13 cellular contexts compared by ENCODE assay signal in the genomic region with DNA sequence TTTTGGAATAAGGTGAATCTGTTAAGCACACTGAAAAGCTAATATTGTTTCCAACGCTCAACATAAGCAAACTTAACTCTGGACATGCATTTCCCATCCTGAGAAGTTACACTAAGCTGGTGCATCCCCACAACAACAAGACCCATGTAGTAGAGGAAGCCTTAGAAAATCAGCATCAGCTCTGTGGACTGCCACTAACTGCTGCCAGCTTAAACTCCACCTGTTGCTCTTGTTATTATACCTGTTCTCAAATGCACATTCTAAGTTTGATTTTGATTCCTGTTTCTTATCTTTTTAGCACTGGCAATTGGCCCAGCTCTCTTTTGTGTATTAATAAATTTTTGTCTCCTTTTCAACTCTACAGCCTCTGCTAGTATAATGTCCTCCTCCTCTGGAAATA.
"Had no signal": no experiment of that assay in that cellular context is flagged by ENCODE, and none has a peak within 500 bp of the region (broad histone marks: within the 10 kb centered on the region; RNA-seq: fewer than 3 reads in every experiment).

No MANE protein-coding gene starts in this region.

- H3K4me1 ChIP-seq: colonic mucosa, esophagus muscularis mucosa, esophagus squamous epithelium, foreskin keratinocyte, gastrocnemius medialis, gastroesophageal sphincter, heart left ventricle, heart right ventricle had no signal

- H3K36me3 ChIP-seq: colonic mucosa, esophagus muscularis mucosa, esophagus squamous epithelium, gastrocnemius medialis, gastroesophageal sphincter, heart left ventricle, heart right ventricle had no signal

- ATAC-seq: effector memory CD8-positive, alpha-beta T cell; esophagus mucosa; foreskin keratinocyte; gastrocnemius medialis; gastroesophageal sphincter; heart left ventricle; heart right ventricle had no signal

- H3K9me3 ChIP-seq: colonic mucosa, esophagus muscularis mucosa, esophagus squamous epithelium, gastrocnemius medialis, gastroesophageal sphincter had no signal

- H3K4me3 ChIP-seq: colonic mucosa, coronary artery, dorsolateral prefrontal cortex, esophagus muscularis mucosa, esophagus squamous epithelium, gastrocnemius medialis, gastroesophageal sphincter, heart left ventricle, heart right ventricle had no signal

- H3K27ac ChIP-seq: colonic mucosa, coronary artery, dorsolateral prefrontal cortex, epithelial cell of prostate, esophagus muscularis mucosa, esophagus squamous epithelium, foreskin keratinocyte, gastrocnemius medialis, gastroesophageal sphincter, heart left ventricle, heart right ventricle had no signal
